ENCODE assay signal across 17 cellular contexts in the genomic region with DNA sequence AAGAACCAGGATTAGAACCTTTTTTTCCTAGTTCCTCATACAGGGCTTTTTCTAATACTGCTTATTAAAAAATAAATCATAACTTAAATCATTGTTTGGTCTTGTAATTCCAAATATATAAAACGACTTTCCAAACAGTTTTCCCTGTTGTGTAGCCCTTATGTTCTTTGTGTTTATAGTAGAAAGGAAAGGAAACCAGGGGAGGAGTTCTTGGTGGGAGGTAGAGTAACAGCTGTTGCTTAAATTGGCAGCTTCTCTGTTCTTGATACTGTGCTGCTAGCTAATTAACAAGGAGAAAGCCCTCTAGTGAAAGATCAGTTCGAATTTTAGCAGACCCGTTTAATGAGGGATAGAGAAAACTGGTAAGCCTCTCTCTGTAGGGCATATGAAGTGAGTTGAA. TPM values are rescaled to one million over a fixed set of nuclear protein-coding genes. Genes with fewer than 3 reads are reported as not detected.
DNase-seq lines count a peak whose midpoint lies in the region; ATAC-seq and TF ChIP-seq lines count a peak whose summit lies in the region.
"Had no signal": no experiment of that assay in that cellular context is flagged by ENCODE, and none has a peak within 500 bp of the region (broad histone marks: within the 10 kb centered on the region; RNA-seq: fewer than 3 reads in every experiment).

No MANE protein-coding gene starts in this region.

- in situ Hi-C loops in Panc1 (cut with HindIII; ENCODE audit: low pct_unique_long_range_greater_than_20kb, low sequenced_read_pairs), result no loop called here

- WGBS in tibial nerve, 2 donors, result 21% methylated on average over 3 of the region's 3 CpGs

- no peaks in the 10 kb centered on the region for H3K27me3 ChIP-seq in Panc1 (ENCODE audit: control insufficient read depth, insufficient read depth, low read length)
- no peaks in the 10 kb centered on the region for H3K27me3 ChIP-seq in tibial nerve

- TF ChIP-seq POLR2A in tibial nerve (IDR thresholded peaks at IDR 0.05), result no peak

- H3K4me3 Mint-ChIP-seq in activated naive CD8-positive, alpha-beta T cell, result no peak overlapping the region
- no peak overlapping the region for H3K4me3 Mint-ChIP-seq in activated naive CD8-positive, alpha-beta T cell treated with anti-CD3 and anti-CD28 coated beads, Interleukin-2, amount 50 U/mL, for 24 hours
- no peak overlapping the region for H3K4me3 Mint-ChIP-seq in stimulated activated naive B cell treated with anti-CD40 and anti-IgM and Interleukin-4, amounts not matched to agents 10 μg/mL and 1 μg/mL and 100 μg/mL, for 72 hours
- H3K4me3 Mint-ChIP-seq: activated T-cell treated with anti-CD3 and anti-CD28 coated beads, Interleukin-2, amount 50 U/mL, for 72 hours; CD4-positive, CD25-positive, alpha-beta regulatory T cell; naive B cell had no signal

- TF ChIP-seq CTCF in Panc1 (IDR thresholded peaks at IDR 0.05), result no peak
- no peak for TF ChIP-seq CTCF in fibroblast of pulmonary artery (IDR thresholded peaks at IDR 0.05; ENCODE audit: low read length, missing control alignments)
- TF ChIP-seq CTCF in tibial nerve (IDR thresholded peaks at IDR 0.05), result no peak

- H3K4me1 ChIP-seq in Panc1 (ENCODE audit: control insufficient read depth, insufficient read depth, low read length) (no peaks in the 10 kb centered on the region), tibial nerve (no peaks in the 10 kb centered on the region)
- H3K4me1 ChIP-seq: A549 had no signal

- H3K9me3 Mint-ChIP-seq in activated naive CD8-positive, alpha-beta T cell (ENCODE audit: low read depth), result no peaks in the 10 kb centered on the region
- H3K9me3 Mint-ChIP-seq in activated naive CD8-positive, alpha-beta T cell treated with anti-CD3 and anti-CD28 coated beads, Interleukin-2, amount 50 U/mL, for 24 hours, result no peaks in the 10 kb centered on the region
- H3K9me3 Mint-ChIP-seq in stimulated activated naive B cell treated with anti-CD40 and anti-IgM and Interleukin-4, amounts not matched to agents 10 μg/mL and 1 μg/mL and 100 μg/mL, for 72 hours, result no peaks in the 10 kb centered on the region
- H3K9me3 Mint-ChIP-seq: activated T-cell treated with anti-CD3 and anti-CD28 coated beads, Interleukin-2, amount 50 U/mL, for 72 hours; naive B cell had no signal

- H3K4me1 Mint-ChIP-seq in activated naive CD8-positive, alpha-beta T cell (ENCODE audit: low read depth), result peaks cover 16% of the 10 kb centered on the region
- peaks cover 8% of the 10 kb centered on the region for H3K4me1 Mint-ChIP-seq in activated naive CD8-positive, alpha-beta T cell treated with anti-CD3 and anti-CD28 coated beads, Interleukin-2, amount 50 U/mL, for 24 hours
- peaks cover 7 to 16% of the 10 kb centered on the region in 2 donors for H3K4me1 Mint-ChIP-seq in stimulated activated naive B cell treated with anti-CD40 and anti-IgM and Interleukin-4, amounts not matched to agents 10 μg/mL and 1 μg/mL and 100 μg/mL, for 72 hours

- peaks cover 5% of the 10 kb centered on the region; the same call in 1 of the 2 replicates for H3K36me3 ChIP-seq in Panc1 (ENCODE audit: control insufficient read depth, insufficient read depth, low read length)
- H3K36me3 ChIP-seq in tibial nerve, result peaks cover 0 to 41% (median 0%) of the 10 kb centered on the region in 3 donors

- peak overlapping the region; percentile 28 for H3K27ac Mint-ChIP-seq in activated naive CD8-positive, alpha-beta T cell
- H3K27ac Mint-ChIP-seq in activated naive CD8-positive, alpha-beta T cell treated with anti-CD3 and anti-CD28 coated beads, Interleukin-2, amount 50 U/mL, for 24 hours, result no peak overlapping the region
- H3K27ac Mint-ChIP-seq in stimulated activated naive B cell treated with anti-CD40 and anti-IgM and Interleukin-4, amounts not matched to agents 10 μg/mL and 1 μg/mL and 100 μg/mL, for 72 hours, result peak overlapping the region; percentile 47

- H3K4me3 ChIP-seq in Panc1 (ENCODE audit: low read depth in 2 of 2, low read length in 2 of 2) (no peak overlapping the region), fibroblast of pulmonary artery (replicated peaks; ENCODE audit: low read depth, low read length) (no peak overlapping the region), tibial nerve (no peak overlapping the region)
- H3K4me3 ChIP-seq: A549 had no signal

- TF ChIP-seq EP300 in tibial nerve (IDR thresholded peaks at IDR 0.05), result no peak

- POLR2A ChIA-PET in Panc1 (lab: Charles Lee), result no interaction called here

- H3K9me3 ChIP-seq in Panc1 (ENCODE audit: control insufficient read depth, insufficient read depth, low read depth, low read length) (no peaks in the 10 kb centered on the region), tibial nerve (no peaks in the 10 kb centered on the region)
- H3K9me3 ChIP-seq: A549 had no signal

- intact Hi-C loops in Panc1 (cut with micrococcal nuclease; ENCODE audit: unreplicated experiment), result no loop called here

- no peak for ATAC-seq in activated naive CD8-positive, alpha-beta T cell treated with anti-CD3 and anti-CD28 coated beads, Interleukin-2, amount 50 U/mL, for 24 hours
- ATAC-seq in Panc1, result no peak
- no peak for ATAC-seq in stimulated activated naive B cell treated with anti-CD40 and anti-IgM and Interleukin-4, amounts not matched to agents 10 μg/mL and 1 μg/mL and 100 μg/mL, for 72 hours (replicated peaks)
- no peak for ATAC-seq in HG03342 (IDR thresholded peaks at IDR 0.05; ENCODE audit: unreplicated experiment)
- ATAC-seq: A549; activated T-cell treated with anti-CD3 and anti-CD28 coated beads, Interleukin-2, amount 50 U/mL, for 72 hours; left cardiac atrium had no signal

- CTCF ChIA-PET in Panc1 (lab: Charles Lee), result no interaction called here

- H3K27ac ChIP-seq in Panc1 (ENCODE audit: low read length), result no peak overlapping the region
- no peak overlapping the region for H3K27ac ChIP-seq in tibial nerve
- H3K27ac ChIP-seq: A549 had no signal

- H3K27me3 Mint-ChIP-seq in activated naive CD8-positive, alpha-beta T cell, result no peaks in the 10 kb centered on the region
- no peaks in the 10 kb centered on the region for H3K27me3 Mint-ChIP-seq in activated naive CD8-positive, alpha-beta T cell treated with anti-CD3 and anti-CD28 coated beads, Interleukin-2, amount 50 U/mL, for 24 hours
- H3K27me3 Mint-ChIP-seq in stimulated activated naive B cell treated with anti-CD40 and anti-IgM and Interleukin-4, amounts not matched to agents 10 μg/mL and 1 μg/mL and 100 μg/mL, for 72 hours, result no peaks in the 10 kb centered on the region
- H3K27me3 Mint-ChIP-seq: CD4-positive, CD25-positive, alpha-beta regulatory T cell; naive B cell had no signal

- TSS peak; percentile 50 for BruUV-seq in Panc1 (replicated peaks; lab: Mats Ljungman, UMichigan)

- DNase-seq in activated naive CD8-positive, alpha-beta T cell treated with anti-CD3 and anti-CD28 coated beads, Interleukin-2, amount 50 U/mL, for 24 hours, result no peak
- DNase-seq in Panc1 (ENCODE audit: low read depth, low spot score) (no peak), fibroblast of pulmonary artery (ENCODE audit: low read depth) (peak; percentile 24), tibial nerve (ENCODE audit: low spot score in 2 of 2) (no peak)
- DNase-seq in stimulated activated naive B cell treated with anti-CD40 and anti-IgM and Interleukin-4, amounts not matched to agents 10 μg/mL and 1 μg/mL and 100 μg/mL, for 72 hours, result no peak
- DNase-seq in stimulated activated CD4-positive, alpha-beta T cell treated with anti-CD3 and anti-CD28 coated beads, Interleukin-4, amount 100 ng/mL, for 24 hours, result no peak
- DNase-seq: activated CD4-positive, alpha-beta T cell treated with anti-CD3 and anti-CD28 coated beads, Interleukin-2, amount 50 U/mL, for 1 hour; activated T-cell treated with anti-CD3 and anti-CD28 coated beads, Interleukin-2, amount 50 U/mL, for 72 hours; CD4-positive, CD25-positive, alpha-beta regulatory T cell; Karpas-422; left cardiac atrium; naive B cell; SHP77; T1000 had no signal

- peaks cover 5% of the 10 kb centered on the region for H3K36me3 Mint-ChIP-seq in activated naive CD8-positive, alpha-beta T cell
- peaks cover 25% of the 10 kb centered on the region for H3K36me3 Mint-ChIP-seq in activated naive CD8-positive, alpha-beta T cell treated with anti-CD3 and anti-CD28 coated beads, Interleukin-2, amount 50 U/mL, for 24 hours (ENCODE audit: low read depth)
- peaks cover 16 to 29% of the 10 kb centered on the region in 2 donors for H3K36me3 Mint-ChIP-seq in stimulated activated naive B cell treated with anti-CD40 and anti-IgM and Interleukin-4, amounts not matched to agents 10 μg/mL and 1 μg/mL and 100 μg/mL, for 72 hours

RNA-seq across cellular contexts. Expression of gene SRP54, which starts 15.0 kb away (rescaled TPM):
- total RNA-seq in Panc1 (2021; ENCODE audit: unreplicated experiment) (53.2 TPM), tibial nerve (10 to 100 TPM; 49.0 to 67.7 (median 52.3) TPM)
- polyA plus RNA-seq in Panc1 (2012; ENCODE audit: insufficient read length), result 34.5 TPM

RNA-seq across cellular contexts. Expression of gene FAM177A1, which starts 48.3 kb away (rescaled TPM):
- total RNA-seq in Panc1 (2021; ENCODE audit: unreplicated experiment), result 46.7 TPM
- 41.0 TPM for polyA plus RNA-seq in Panc1 (2012; ENCODE audit: insufficient read length)
- 10 to 100 TPM; 24.0 to 74.1 (median 46.3) TPM for total RNA-seq in tibial nerve
